ENCODE assay signal across 15 cellular contexts in the genomic region with DNA sequence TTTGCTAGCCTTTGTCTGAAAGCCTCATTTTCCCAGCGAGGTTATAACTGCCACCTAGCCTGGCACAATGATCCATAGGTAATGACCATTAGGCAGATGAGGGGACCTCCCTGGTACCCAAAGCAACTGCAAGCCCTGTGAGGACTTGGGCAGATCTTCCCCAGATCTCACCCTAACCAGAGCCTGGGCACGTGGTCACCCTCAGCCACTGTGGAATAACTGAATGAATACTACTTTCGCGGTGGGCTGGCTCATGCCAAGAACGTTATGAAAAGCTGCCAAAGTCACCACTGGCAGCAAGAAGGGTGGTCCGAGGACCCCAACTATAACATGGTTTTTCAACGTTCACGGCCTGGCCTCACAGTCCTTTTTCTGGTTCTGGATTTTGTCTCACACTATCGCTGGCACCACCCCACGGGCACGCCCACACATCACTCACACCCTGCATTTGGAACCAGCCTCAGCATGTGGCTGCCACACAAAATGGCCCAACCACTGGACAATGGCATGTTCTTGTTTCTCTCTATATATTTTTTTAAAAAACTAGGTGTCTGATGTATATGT.
"Had no signal": no experiment of that assay in that cellular context is flagged by ENCODE, and none has a peak within 500 bp of the region (broad histone marks: within the 10 kb centered on the region; RNA-seq: fewer than 3 reads in every experiment).

No MANE protein-coding gene starts in this region.

- DNase-seq: activated CD4-positive, alpha-beta T cell treated with anti-CD3 and anti-CD28 coated beads, Interleukin-2, amount 10 ng/mL, durations not matched to agents 24 days and 14 days; activated naive CD4-positive, alpha-beta T cell treated with anti-CD3 and anti-CD28 coated beads, Interleukin-2, amount 10 ng/mL, durations not matched to agents 7 days and 5 days; activated T-cell treated with anti-CD3 and anti-CD28 coated beads for 4 hours; cerebellar nuclear complex; endodermal cell; erythroblast; stimulated activated CD4-positive, alpha-beta T cell treated with anti-CD3 and anti-CD28 coated beads, Interleukin-2, amount 100 ng/mL, for 24 hours; stimulated activated naive CD4-positive, alpha-beta T cell treated with Interleukin-2 at 50 U/mL for 16 hours had no signal

- H3K36me3 Mint-ChIP-seq: brain, neural progenitor cell, WTC11 had no signal

- H3K4me2 ChIP-seq: neural progenitor cell had no signal

- H3K79me2 ChIP-seq: parathyroid adenoma had no signal

- H3K4me3 Mint-ChIP-seq: activated CD4-positive, alpha-beta T cell treated with anti-CD3 and anti-CD28 coated beads, Interleukin-2, amount 10 ng/mL, durations not matched to agents 24 days and 14 days; activated naive CD4-positive, alpha-beta T cell treated with anti-CD3 and anti-CD28 coated beads, Interleukin-2, amount 10 ng/mL, durations not matched to agents 7 days and 5 days; brain; endodermal cell; memory B cell; neural progenitor cell; T-helper 1 cell treated with Interleukin-12 subunit alpha and Interleukin-12 subunit beta and Interleukin-4 antibody, amounts not matched to agents 30 μg/mL and 1 μg/mL, for 36 hours; WTC11 had no signal

- H3K9me3 Mint-ChIP-seq: activated CD4-positive, alpha-beta T cell treated with anti-CD3 and anti-CD28 coated beads, Interleukin-2, amount 10 ng/mL, durations not matched to agents 24 days and 14 days; activated naive CD4-positive, alpha-beta T cell treated with anti-CD3 and anti-CD28 coated beads, Interleukin-2, amount 10 ng/mL, durations not matched to agents 7 days and 5 days; activated T-helper 2 cell treated with anti-CD3 and anti-CD28 coated beads, Interferon-gamma antibody, Interleukin-2, Interleukin-4, amounts not matched to agents 10 μg/mL and 5 μg/mL and 100 μg/mL, durations not matched to agents 14 hours and 24 hours and 36 hours; endodermal cell; memory B cell; neural progenitor cell; T-helper 1 cell treated with Interleukin-12 subunit alpha and Interleukin-12 subunit beta and Interleukin-4 antibody, amounts not matched to agents 30 μg/mL and 1 μg/mL, for 36 hours; WTC11 had no signal

- H3K4me3 ChIP-seq: neural progenitor cell had no signal

- H3K27me3 Mint-ChIP-seq: memory B cell had no signal

- ATAC-seq: WTC11 had no signal

- H3K27ac Mint-ChIP-seq: activated CD4-positive, alpha-beta T cell treated with anti-CD3 and anti-CD28 coated beads, Interleukin-2, amount 10 ng/mL, durations not matched to agents 24 days and 14 days; activated naive CD4-positive, alpha-beta T cell treated with anti-CD3 and anti-CD28 coated beads, Interleukin-2, amount 10 ng/mL, durations not matched to agents 7 days and 5 days; activated T-helper 2 cell treated with anti-CD3 and anti-CD28 coated beads, Interferon-gamma antibody, Interleukin-2, Interleukin-4, amounts not matched to agents 10 μg/mL and 5 μg/mL and 100 μg/mL, durations not matched to agents 14 hours and 24 hours and 36 hours; endodermal cell; memory B cell; neural progenitor cell; T-helper 1 cell treated with Interleukin-12 subunit alpha and Interleukin-12 subunit beta and Interleukin-4 antibody, amounts not matched to agents 30 μg/mL and 1 μg/mL, for 36 hours; WTC11 had no signal

- H3K9ac ChIP-seq: neural progenitor cell, parathyroid adenoma had no signal

- H2AFZ ChIP-seq: neural progenitor cell, parathyroid adenoma had no signal

- H3K27ac ChIP-seq: neural progenitor cell, parathyroid adenoma had no signal

- H3K36me3 ChIP-seq: neural progenitor cell had no signal
